In the genomic region with DNA sequence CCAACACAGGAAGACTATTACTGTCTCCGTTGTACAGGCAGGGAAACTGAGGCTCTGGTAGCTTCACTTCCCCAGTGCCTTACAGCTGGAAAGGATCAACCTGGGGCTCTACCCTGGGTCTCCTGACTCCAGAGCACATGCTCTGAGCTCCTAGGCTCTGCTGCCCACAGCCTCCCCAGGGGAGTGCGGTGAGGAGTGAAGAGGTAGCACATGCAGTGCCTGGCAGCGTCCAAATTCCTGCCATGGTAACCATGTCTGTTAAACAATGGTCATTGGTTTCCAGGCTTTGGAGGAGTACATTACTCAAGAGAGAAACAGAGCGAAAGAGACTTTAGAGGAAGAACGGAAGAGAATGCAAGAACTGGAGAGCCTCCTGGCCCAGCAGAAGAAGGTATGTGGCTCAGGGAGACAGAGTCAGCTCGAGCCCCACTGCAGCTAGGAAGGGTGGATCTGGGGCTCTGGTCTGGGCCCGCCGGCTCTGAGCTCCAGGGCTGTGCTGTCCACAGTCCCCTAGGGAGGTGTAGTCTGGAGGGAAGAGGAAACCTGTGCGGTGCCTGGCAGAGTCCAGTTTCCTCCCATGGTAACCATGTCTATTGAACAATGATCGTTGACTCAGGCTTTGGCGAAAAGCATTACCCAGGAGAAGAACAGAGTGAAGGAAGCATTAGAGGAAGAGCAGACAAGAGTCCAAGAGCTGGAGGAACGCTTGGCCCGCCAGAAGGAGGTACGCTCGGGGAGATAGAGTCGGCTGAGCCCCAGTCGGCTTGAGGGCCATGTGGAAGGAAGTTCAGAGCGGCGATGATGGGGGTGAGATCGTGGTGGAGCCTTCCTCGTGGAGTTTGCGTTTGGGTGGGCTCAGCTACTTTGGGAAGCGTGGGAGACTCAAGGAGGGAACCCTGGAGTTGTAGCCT, we compare ENCODE assay signal across 10 cellular contexts.
DNase-seq lines count a peak whose midpoint lies in the region; ATAC-seq, FAIRE-seq and TF ChIP-seq lines count a peak whose summit lies in the region.
"Had no signal": no experiment of that assay in that cellular context is flagged by ENCODE, and none has a peak within 500 bp of the region (broad histone marks: within the 10 kb centered on the region; RNA-seq: fewer than 3 reads in every experiment).

No MANE protein-coding gene starts in this region.

- no peaks in the 10 kb centered on the region for H3K27me3 Mint-ChIP-seq in natural killer cell (ENCODE audit: low read depth in 2 of 2)

- H3K4me3 ChIP-seq in GM12878 (no peak overlapping the region), OCI-LY7 (ENCODE audit: low read depth, low read length, poor library complexity, severe bottlenecking) (no peak overlapping the region)

- no peaks in the 10 kb centered on the region for H3K9me2 ChIP-seq in OCI-LY7 (ENCODE audit: insufficient read depth, low read length)

- peak overlapping the region; percentile 88 for H3K27ac Mint-ChIP-seq in natural killer cell

- H3K9me3 Mint-ChIP-seq in natural killer cell = no peaks in the 10 kb centered on the region

- H4K20me1 ChIP-seq in GM12878 (ENCODE audit: control insufficient read depth, insufficient read depth) (no peaks in the 10 kb centered on the region), OCI-LY7 (ENCODE audit: insufficient read depth, low read length) (no peaks in the 10 kb centered on the region)

- no peaks in the 10 kb centered on the region for H3K27me3 ChIP-seq in GM12878 (replicated peaks in 1 of 2; ENCODE audit: control insufficient read depth in 2 of 2, insufficient read depth in 2 of 2, low read length in 1 of 2)

- RAD21 ChIA-PET in GM12878 (lab: Charles Lee; ENCODE audit: unreplicated experiment) = interaction anchor here (1.9 kb wide), 1 partner anchor 22 kb away, joined by 5 read pairs; no protein-coding TSS in a partner anchor

- in situ Hi-C loops in GM12878 (cut with MboI) = no loop called here

- H3K4me2 ChIP-seq in GM12878 (ENCODE audit: control insufficient read depth, insufficient read depth) (peak overlapping the region; percentile 81), OCI-LY7 (ENCODE audit: low read length) (no peak overlapping the region)

- H3K27ac ChIP-seq in GM12878 (ENCODE audit: control insufficient read depth, insufficient read depth) (no peak overlapping the region), OCI-LY7 (ENCODE audit: low read depth, low read length, poor library complexity, severe bottlenecking) (no peak overlapping the region)

- peak overlapping the region; percentile 79 for H3K4me3 Mint-ChIP-seq in natural killer cell

- BruUV-seq in GM12878 (replicated peaks; lab: Mats Ljungman, UMichigan) (no TSS peak), OCI-LY7 (replicated peaks; lab: Mats Ljungman, UMichigan) (no TSS peak)

- POLR2A ChIA-PET in GM12878 (lab: Charles Lee) = no interaction called here
- POLR2A ChIA-PET in OCI-LY7 (lab: Charles Lee) = no interaction called here

- H3K36me3 ChIP-seq in GM12878 (ENCODE audit: control insufficient read depth in 2 of 2, insufficient read depth in 2 of 2, low read length in 1 of 2) (no peaks in the 10 kb centered on the region), OCI-LY7 (ENCODE audit: insufficient read depth, low read length) (no peaks in the 10 kb centered on the region)

- SMC1A ChIA-PET in GM12878 (lab: Charles Lee; ENCODE audit: uncharacterized antibody, unreplicated experiment) = no interaction called here

- WGBS in GM12878 (ENCODE audit: insufficient coverage, insufficient replicate concordance, low lambda C conversion rate, missing lambda C conversion rate) = 62% methylated on average over 23 of the region's 23 CpGs

- H3K4me1 ChIP-seq in GM12878 (ENCODE audit: control insufficient read depth, insufficient read depth, low read length) (peaks cover 23% of the 10 kb centered on the region), OCI-LY7 (ENCODE audit: insufficient read depth, low read length, poor library complexity, severe bottlenecking) (no peaks in the 10 kb centered on the region)

- H3K9ac ChIP-seq in GM12878 (ENCODE audit: control insufficient read depth, insufficient read depth, low read length) = no peak overlapping the region

- H3K9me3 ChIP-seq in GM12878 (replicated peaks; ENCODE audit: control insufficient read depth, insufficient read depth, low read length) (no peaks in the 10 kb centered on the region; the same call in 2 of the 3 replicates), OCI-LY7 (ENCODE audit: low read length) (no peaks in the 10 kb centered on the region)

- peaks cover 78 to 85% of the 10 kb centered on the region in 2 donors for H3K4me1 Mint-ChIP-seq in natural killer cell

- H2AFZ ChIP-seq in GM12878 (ENCODE audit: control insufficient read depth, low read depth, low read length) (no peak overlapping the region), OCI-LY7 (ENCODE audit: low read length) (no peak overlapping the region)

- FAIRE-seq in GM12878 (lab: Jason Lieb, UNC) = no peak
- FAIRE-seq: D721Med had no signal

- TF ChIP-seq CTCF in GM12878 (IDR thresholded peaks at IDR 0.05 in 2 of 3, conservative IDR thresholded peaks at IDR 0.05 in 1 of 3; ENCODE audit: control insufficient read depth in 2 of 3, extremely low read depth in 1 of 3, insufficient read depth in 1 of 3, low read depth in 3 of 3, low read length in 3 of 3) (no peak), natural killer cell (IDR thresholded peaks at IDR 0.05) (no peak), OCI-LY7 (conservative IDR thresholded peaks at IDR 0.05; ENCODE audit: low read length) (no peak)

- H3K79me2 ChIP-seq in GM12878 (ENCODE audit: control insufficient read depth, insufficient read depth, low read length) (no peaks in the 10 kb centered on the region), OCI-LY7 (ENCODE audit: insufficient read depth, low read depth, low read length) (no peaks in the 10 kb centered on the region)

- no peaks in the 10 kb centered on the region for H3K36me3 Mint-ChIP-seq in natural killer cell

- CTCF ChIA-PET in GM12878 (lab: Yijun Ruan, JAX) = interaction anchor here (1.2 kb wide), 1 partner anchor 22 kb away, joined by 5 read pairs; no protein-coding TSS in a partner anchor
- CTCF ChIA-PET in OCI-LY7 (lab: Charles Lee; ENCODE audit: unreplicated experiment) = no interaction called here

- intact Hi-C loops in GM12878 (cut with micrococcal nuclease; ENCODE audit: unreplicated experiment) (no loop called here), natural killer cell (cut with micrococcal nuclease) (loop anchor here (5.0 kb wide), 1 partner anchor 37 kb away; no protein-coding TSS in a partner anchor), OCI-LY7 (cut with micrococcal nuclease; ENCODE audit: unreplicated experiment) (no loop called here)

- TF ChIP-seq EP300 in GM12878 (IDR thresholded peaks at IDR 0.05; ENCODE audit: borderline replicate concordance in 1 of 2, control insufficient read depth in 1 of 2, low read depth in 2 of 2, low read length in 2 of 2) = no peak

- no peak for TF ChIP-seq POLR2A in GM12878 (IDR thresholded peaks at IDR 0.05; ENCODE audit: low read depth, low read length)

- TF ChIP-seq RAD21 in GM12878 (IDR thresholded peaks at IDR 0.05; ENCODE audit: insufficient read depth, low read depth, low read length) = no peak

- ATAC-seq in GM12878 (no peak), natural killer cell (no peak)

- peak; percentile 16 for DNase-seq in NCI-H2196 (lab: John Stamatoyannopoulos, UW; ENCODE audit: unreplicated experiment)
- no peak for DNase-seq in NCI-H2196 treated with DMSO at 0.1 percent for 48 hours (lab: John Stamatoyannopoulos, UW; ENCODE audit: unreplicated experiment)
- peak; percentile 45 for DNase-seq in NCI-H187 treated with DMSO at 0.1 percent for 48 hours (lab: John Stamatoyannopoulos, UW)
- DNase-seq in GM12878 (ENCODE audit: low read depth, low spot score) = no peak
- no peak for DNase-seq in natural killer cell
- no peak for DNase-seq in NAMALWA (ENCODE audit: low spot score)
- DNase-seq in hippocampal formation (lab: John Stamatoyannopoulos, UW) = no peak
- DNase-seq in OCI-LY7 (ENCODE audit: low spot score) = no peak
- DNase-seq: NCI-H2227 treated with DMSO at 0.1 percent for 48 hours had no signal

TF ChIP-seq in GM12878, 131 proteins besides CTCF, POLR2A, EP300 and RAD21:
- no peak for TF ChIP-seq ETV6 (conservative IDR thresholded peaks at IDR 0.05 in 1 of 2, IDR thresholded peaks at IDR 0.05 in 1 of 2; ENCODE audit: borderline replicate concordance in 1 of 2, low read depth in 1 of 2)
- TF ChIP-seq GABPA (IDR thresholded peaks at IDR 0.05; ENCODE audit: low read depth) = no peak
- no peak for TF ChIP-seq MYC (IDR thresholded peaks at IDR 0.05; ENCODE audit: insufficient read depth, insufficient read length, insufficient replicate concordance, low read length, severe bottlenecking)

Comparison
In these comparisons a context has a peak if more than half of its experiments do, and no peak if none do; other contexts are left out.
1. DNase-seq: peak in NCI-H2196 (single experiment) and NCI-H187 treated with DMSO at 0.1 percent for 48 hours (single experiment); none in NCI-H2196 treated with DMSO at 0.1 percent for 48 hours (single experiment), GM12878 (single experiment), natural killer cell (single experiment), NAMALWA (single experiment), hippocampal formation (0 of 2) and OCI-LY7 (single experiment).